Comparison of ENCODE assay signal across 1 cellular context in the genomic region with DNA sequence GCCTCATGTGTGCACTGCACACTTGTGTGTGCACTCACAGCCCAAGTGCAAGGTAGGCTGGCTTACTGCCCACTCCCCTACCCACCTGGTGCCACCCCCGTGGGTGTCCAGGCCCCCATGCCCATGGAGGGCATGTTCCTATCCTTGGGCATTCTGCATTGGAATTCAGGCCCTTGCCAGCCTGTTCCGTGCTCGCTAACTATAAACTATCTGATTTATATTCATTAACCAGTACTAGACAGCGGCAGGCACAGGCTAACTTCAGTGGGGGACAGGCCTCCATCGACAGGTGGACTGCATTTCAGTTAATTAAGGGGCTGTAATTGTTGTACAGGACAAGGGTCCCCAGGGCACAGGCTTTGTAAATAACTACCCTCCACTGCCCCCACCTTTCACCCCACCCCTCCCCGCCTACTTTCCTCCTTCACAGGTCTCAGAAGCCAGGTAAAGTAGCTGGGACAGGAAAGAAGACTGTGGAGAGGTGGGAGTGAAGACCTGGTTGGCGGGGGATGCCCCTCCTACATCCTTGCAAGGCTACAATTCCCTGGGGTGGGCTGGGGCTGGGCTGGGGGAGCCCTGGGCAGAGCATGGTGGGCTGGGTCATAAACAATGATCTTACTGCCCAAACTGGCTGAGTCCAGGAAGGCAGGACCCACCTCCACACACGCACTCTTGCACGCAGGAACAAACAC.
TF ChIP-seq lines count a peak whose summit lies in the region.

No MANE protein-coding gene starts in this region.

TF ChIP-seq in HepG2, 621 proteins besides CTCF, POLR2A, EP300 and RAD21 (continued from another document):
- TF ChIP-seq ADNP (CRISPR knock-in tag; IDR thresholded peaks at IDR 0.05) (no peak), MEF2D (CRISPR knock-in tag; IDR thresholded peaks at IDR 0.05) (no peak)
- TF ChIP-seq, protein P1, sequence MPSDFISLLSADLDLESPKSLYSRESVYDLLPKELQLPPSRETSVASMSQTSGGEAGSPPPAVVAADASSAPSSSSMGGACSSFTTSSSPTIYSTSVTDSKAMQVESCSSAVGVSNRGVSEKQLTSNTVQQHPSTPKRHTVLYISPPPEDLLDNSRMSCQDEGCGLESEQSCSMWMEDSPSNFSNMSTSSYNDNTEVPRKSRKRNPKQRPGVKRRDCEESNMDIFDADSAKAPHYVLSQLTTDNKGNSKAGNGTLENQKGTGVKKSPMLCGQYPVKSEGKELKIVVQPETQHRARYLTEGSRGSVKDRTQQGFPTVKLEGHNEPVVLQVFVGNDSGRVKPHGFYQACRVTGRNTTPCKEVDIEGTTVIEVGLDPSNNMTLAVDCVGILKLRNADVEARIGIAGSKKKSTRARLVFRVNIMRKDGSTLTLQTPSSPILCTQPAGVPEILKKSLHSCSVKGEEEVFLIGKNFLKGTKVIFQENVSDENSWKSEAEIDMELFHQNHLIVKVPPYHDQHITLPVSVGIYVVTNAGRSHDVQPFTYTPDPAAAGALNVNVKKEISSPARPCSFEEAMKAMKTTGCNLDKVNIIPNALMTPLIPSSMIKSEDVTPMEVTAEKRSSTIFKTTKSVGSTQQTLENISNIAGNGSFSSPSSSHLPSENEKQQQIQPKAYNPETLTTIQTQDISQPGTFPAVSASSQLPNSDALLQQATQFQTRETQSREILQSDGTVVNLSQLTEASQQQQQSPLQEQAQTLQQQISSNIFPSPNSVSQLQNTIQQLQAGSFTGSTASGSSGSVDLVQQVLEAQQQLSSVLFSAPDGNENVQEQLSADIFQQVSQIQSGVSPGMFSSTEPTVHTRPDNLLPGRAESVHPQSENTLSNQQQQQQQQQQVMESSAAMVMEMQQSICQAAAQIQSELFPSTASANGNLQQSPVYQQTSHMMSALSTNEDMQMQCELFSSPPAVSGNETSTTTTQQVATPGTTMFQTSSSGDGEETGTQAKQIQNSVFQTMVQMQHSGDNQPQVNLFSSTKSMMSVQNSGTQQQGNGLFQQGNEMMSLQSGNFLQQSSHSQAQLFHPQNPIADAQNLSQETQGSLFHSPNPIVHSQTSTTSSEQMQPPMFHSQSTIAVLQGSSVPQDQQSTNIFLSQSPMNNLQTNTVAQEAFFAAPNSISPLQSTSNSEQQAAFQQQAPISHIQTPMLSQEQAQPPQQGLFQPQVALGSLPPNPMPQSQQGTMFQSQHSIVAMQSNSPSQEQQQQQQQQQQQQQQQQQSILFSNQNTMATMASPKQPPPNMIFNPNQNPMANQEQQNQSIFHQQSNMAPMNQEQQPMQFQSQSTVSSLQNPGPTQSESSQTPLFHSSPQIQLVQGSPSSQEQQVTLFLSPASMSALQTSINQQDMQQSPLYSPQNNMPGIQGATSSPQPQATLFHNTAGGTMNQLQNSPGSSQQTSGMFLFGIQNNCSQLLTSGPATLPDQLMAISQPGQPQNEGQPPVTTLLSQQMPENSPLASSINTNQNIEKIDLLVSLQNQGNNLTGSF (CRISPR knock-in tag; IDR thresholded peaks at IDR 0.05): no peak
